Comparison of ENCODE assay signal across 1 cellular context in genomic region chr2:43224131-43224570, GRCh38.
A peak's percentile ranks its signal among the peaks of the same experiment; 100 is the strongest.
TF ChIP-seq lines count a peak whose summit lies in the region.

No MANE protein-coding gene starts in this region.

TF ChIP-seq in HepG2, 621 proteins besides CTCF, POLR2A, EP300 and RAD21 (continued from another document and continues in another):
- TF ChIP-seq, protein P1, sequence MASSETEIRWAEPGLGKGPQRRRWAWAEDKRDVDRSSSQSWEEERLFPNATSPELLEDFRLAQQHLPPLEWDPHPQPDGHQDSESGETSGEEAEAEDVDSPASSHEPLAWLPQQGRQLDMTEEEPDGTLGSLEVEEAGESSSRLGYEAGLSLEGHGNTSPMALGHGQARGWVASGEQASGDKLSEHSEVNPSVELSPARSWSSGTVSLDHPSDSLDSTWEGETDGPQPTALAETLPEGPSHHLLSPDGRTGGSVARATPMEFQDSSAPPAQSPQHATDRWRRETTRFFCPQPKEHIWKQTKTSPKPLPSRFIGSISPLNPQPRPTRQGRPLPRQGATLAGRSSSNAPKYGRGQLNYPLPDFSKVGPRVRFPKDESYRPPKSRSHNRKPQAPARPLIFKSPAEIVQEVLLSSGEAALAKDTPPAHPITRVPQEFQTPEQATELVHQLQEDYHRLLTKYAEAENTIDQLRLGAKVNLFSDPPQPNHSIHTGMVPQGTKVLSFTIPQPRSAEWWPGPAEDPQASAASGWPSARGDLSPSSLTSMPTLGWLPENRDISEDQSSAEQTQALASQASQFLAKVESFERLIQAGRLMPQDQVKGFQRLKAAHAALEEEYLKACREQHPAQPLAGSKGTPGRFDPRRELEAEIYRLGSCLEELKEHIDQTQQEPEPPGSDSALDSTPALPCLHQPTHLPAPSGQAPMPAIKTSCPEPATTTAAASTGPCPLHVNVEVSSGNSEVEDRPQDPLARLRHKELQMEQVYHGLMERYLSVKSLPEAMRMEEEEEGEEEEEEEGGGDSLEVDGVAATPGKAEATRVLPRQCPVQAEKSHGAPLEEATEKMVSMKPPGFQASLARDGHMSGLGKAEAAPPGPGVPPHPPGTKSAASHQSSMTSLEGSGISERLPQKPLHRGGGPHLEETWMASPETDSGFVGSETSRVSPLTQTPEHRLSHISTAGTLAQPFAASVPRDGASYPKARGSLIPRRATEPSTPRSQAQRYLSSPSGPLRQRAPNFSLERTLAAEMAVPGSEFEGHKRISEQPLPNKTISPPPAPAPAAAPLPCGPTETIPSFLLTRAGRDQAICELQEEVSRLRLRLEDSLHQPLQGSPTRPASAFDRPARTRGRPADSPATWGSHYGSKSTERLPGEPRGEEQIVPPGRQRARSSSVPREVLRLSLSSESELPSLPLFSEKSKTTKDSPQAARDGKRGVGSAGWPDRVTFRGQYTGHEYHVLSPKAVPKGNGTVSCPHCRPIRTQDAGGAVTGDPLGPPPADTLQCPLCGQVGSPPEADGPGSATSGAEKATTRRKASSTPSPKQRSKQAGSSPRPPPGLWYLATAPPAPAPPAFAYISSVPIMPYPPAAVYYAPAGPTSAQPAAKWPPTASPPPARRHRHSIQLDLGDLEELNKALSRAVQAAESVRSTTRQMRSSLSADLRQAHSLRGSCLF (CRISPR knock-in tag; IDR thresholded peaks at IDR 0.05; ENCODE audit: borderline replicate concordance) = no peak
- TF ChIP-seq, protein P2, sequence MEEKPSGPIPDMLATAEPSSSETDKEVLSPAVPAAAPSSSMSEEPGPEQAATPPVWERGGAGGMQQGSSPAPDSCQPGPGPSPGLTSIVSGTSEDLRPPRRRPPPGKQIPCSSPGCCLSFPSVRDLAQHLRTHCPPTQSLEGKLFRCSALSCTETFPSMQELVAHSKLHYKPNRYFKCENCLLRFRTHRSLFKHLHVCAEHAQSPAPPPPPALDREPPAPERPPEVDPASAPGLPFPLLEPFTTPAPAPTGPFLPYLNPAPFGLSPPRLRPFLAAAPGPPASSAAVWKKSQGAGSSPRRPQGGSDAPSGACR (CRISPR knock-in tag; IDR thresholded peaks at IDR 0.05) = no peak; the same call in 1 of the 2 replicates
- TF ChIP-seq KMT2B (CRISPR knock-in tag; IDR thresholded peaks at IDR 0.05) (no peak; the same call in 1 of the 2 replicates), ZXDC (CRISPR knock-in tag; IDR thresholded peaks at IDR 0.05) (no peak; the same call in 1 of the 2 replicates), YEATS2 (CRISPR knock-in tag; IDR thresholded peaks at IDR 0.05; ENCODE audit: borderline replicate concordance) (no peak), ZNF710 (CRISPR knock-in tag; IDR thresholded peaks at IDR 0.05; ENCODE audit: borderline replicate concordance) (peak; percentile 56; the same call in 1 of the 2 replicates), ZNF652 (CRISPR knock-in tag; IDR thresholded peaks at IDR 0.05; ENCODE audit: borderline replicate concordance, low read depth) (no peak), ZNF670 (CRISPR knock-in tag; IDR thresholded peaks at IDR 0.05; ENCODE audit: borderline replicate concordance) (no peak), RORA (CRISPR knock-in tag; IDR thresholded peaks at IDR 0.05) (no peak), ZNF709 (CRISPR knock-in tag; IDR thresholded peaks at IDR 0.05) (no peak), PHF8 (CRISPR knock-in tag; IDR thresholded peaks at IDR 0.05) (peak; percentile 68), ZNF430 (CRISPR knock-in tag; IDR thresholded peaks at IDR 0.05) (0 out of 2 replicates have a peak, but pooled peaks have one; percentile 28), RBM39 (IDR thresholded peaks at IDR 0.05; ENCODE audit: low read depth, low read length, poor library complexity, severe bottlenecking) (peak; percentile 84), ZNF318 (CRISPR knock-in tag; IDR thresholded peaks at IDR 0.05) (no peak), KDM2A (CRISPR knock-in tag; IDR thresholded peaks at IDR 0.05; ENCODE audit: borderline replicate concordance, low read depth) (peak; percentile 84), ZNF569 (CRISPR knock-in tag; IDR thresholded peaks at IDR 0.05; ENCODE audit: borderline replicate concordance) (no peak), MTERF4 (CRISPR knock-in tag; IDR thresholded peaks at IDR 0.05) (no peak), RXRA (CRISPR knock-in tag; IDR thresholded peaks at IDR 0.05) (peak; percentile 57; the same call in 1 of the 2 replicates), ZNF337 (CRISPR knock-in tag; IDR thresholded peaks at IDR 0.05; ENCODE audit: borderline replicate concordance, low read depth) (no peak), ZNF781 (CRISPR knock-in tag; IDR thresholded peaks at IDR 0.05; ENCODE audit: borderline replicate concordance, not compliant biosample characterization) (no peak), ZNF549 (CRISPR knock-in tag; IDR thresholded peaks at IDR 0.05) (no peak), ZNF10 (CRISPR knock-in tag; IDR thresholded peaks at IDR 0.05; ENCODE audit: borderline replicate concordance, low read depth) (no peak), HNF1B (CRISPR knock-in tag; IDR thresholded peaks at IDR 0.05) (peak; percentile 64; the same call in 1 of the 2 replicates), ISX (CRISPR knock-in tag; conservative IDR thresholded peaks at IDR 0.05) (no peak), YY1 (IDR thresholded peaks at IDR 0.05; ENCODE audit: insufficient read depth, insufficient replicate concordance, low read depth, low read length) (peak; percentile 71), ZNF629 (CRISPR knock-in tag; conservative IDR thresholded peaks at IDR 0.05) (0 out of 2 replicates have a peak, but pooled peaks have one; percentile 17), ZNF619 (CRISPR knock-in tag; IDR thresholded peaks at IDR 0.05) (no peak), CENPX (CRISPR knock-in tag; IDR thresholded peaks at IDR 0.05) (no peak), HINFP (CRISPR knock-in tag; IDR thresholded peaks at IDR 0.05; ENCODE audit: low read depth) (0 out of 2 replicates have a peak, but pooled peaks have one; percentile 47), ATF1 (CRISPR knock-in tag; IDR thresholded peaks at IDR 0.05) (no peak)
- TF ChIP-seq, protein P3, sequence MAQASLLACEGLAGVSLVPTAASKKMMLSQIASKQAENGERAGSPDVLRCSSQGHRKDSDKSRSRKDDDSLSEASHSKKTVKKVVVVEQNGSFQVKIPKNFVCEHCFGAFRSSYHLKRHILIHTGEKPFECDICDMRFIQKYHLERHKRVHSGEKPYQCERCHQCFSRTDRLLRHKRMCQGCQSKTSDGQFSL (CRISPR knock-in tag; IDR thresholded peaks at IDR 0.05) = peak; percentile 99
